11 cellular contexts compared by ENCODE assay signal in the genomic region with DNA sequence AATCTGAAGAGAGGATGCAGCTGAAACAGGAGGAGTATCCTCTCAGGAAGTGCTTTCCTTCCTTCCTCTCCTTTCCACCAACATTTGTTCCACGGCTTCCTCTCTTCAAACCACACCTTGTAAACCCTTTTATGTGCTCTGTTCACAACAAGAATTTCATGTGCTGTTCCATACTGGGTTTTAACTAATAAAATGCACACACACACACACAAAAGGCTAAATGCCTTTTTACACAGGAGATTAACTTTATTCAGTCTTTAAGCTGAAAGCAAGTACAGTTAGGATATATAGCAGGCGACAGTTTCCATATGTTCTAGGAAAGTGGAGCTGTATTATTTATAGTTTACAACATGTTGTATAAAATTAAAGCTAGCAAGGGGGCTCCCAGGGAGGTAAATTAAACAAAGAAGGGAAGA.
A peak's percentile ranks its signal among the peaks of the same experiment; 100 is the strongest.
DNase-seq lines count a peak whose midpoint lies in the region; ATAC-seq and TF ChIP-seq lines count a peak whose summit lies in the region.
"Had no signal": no experiment of that assay in that cellular context is flagged by ENCODE, and none has a peak within 500 bp of the region (broad histone marks: within the 10 kb centered on the region; RNA-seq: fewer than 3 reads in every experiment).

No MANE protein-coding gene starts in this region.

- 0 out of 2 replicates have a peak, but pooled peaks cover 4% of the 10 kb centered on the region for H3K36me3 ChIP-seq in GM23248 (ENCODE audit: low read depth)
- no peaks in the 10 kb centered on the region for H3K36me3 ChIP-seq in gastrocnemius medialis

- H3F3A ChIP-seq in GM23248 (ENCODE audit: insufficient read depth) = peaks cover 46% of the 10 kb centered on the region

- no peak for TF ChIP-seq CTCF in endothelial cell (IDR thresholded peaks at IDR 0.05; ENCODE audit: unreplicated experiment)
- no peak for TF ChIP-seq CTCF in gastrocnemius medialis (IDR thresholded peaks at IDR 0.05 in 4 of 5, conservative IDR thresholded peaks at IDR 0.05 in 1 of 5)

- no peak overlapping the region for H3K4me3 ChIP-seq in GM23248
- no peak overlapping the region for H3K4me3 ChIP-seq in gastrocnemius medialis

- H3K4me2 ChIP-seq in GM23248 (ENCODE audit: unreplicated experiment) = peak overlapping the region; percentile 96

- intact Hi-C loops in gastrocnemius medialis (cut with DNase I; ENCODE audit: low total_unique reads) = loop anchor here (2.0 to 5.0 kb wide), 5 partner anchors 41 to 461 kb away; partner anchors contain the start of gene REEP3

- no peaks in the 10 kb centered on the region for H3K79me2 ChIP-seq in GM23248 (ENCODE audit: insufficient read depth)

- H3K9me3 Mint-ChIP-seq in endothelial cell (ENCODE audit: unreplicated experiment) = no peaks in the 10 kb centered on the region
- no peaks in the 10 kb centered on the region for H3K9me3 Mint-ChIP-seq in effector memory CD8-positive, alpha-beta T cell
- H3K9me3 Mint-ChIP-seq: activated naive CD8-positive, alpha-beta T cell treated with anti-CD3 and anti-CD28 coated beads, Interleukin-2, amount 10 ng/mL, durations not matched to agents 7 days and 5 days; stimulated activated naive CD8-positive, alpha-beta T cell treated with anti-CD3 and anti-CD28 coated beads, Interleukin-15, Interleukin-2, amounts not matched to agents 100 ng/mL and 50 ng/mL, for 24 hours had no signal

- H3K4me1 ChIP-seq in GM23248 (ENCODE audit: insufficient read depth) (peaks cover 32% of the 10 kb centered on the region), gastrocnemius medialis (peaks cover 16 to 23% of the 10 kb centered on the region in 2 donors)

- peaks cover 54% of the 10 kb centered on the region for H3K4me1 Mint-ChIP-seq in endothelial cell (ENCODE audit: unreplicated experiment)
- peaks cover 12 to 16% of the 10 kb centered on the region in 2 donors for H3K4me1 Mint-ChIP-seq in effector memory CD8-positive, alpha-beta T cell (ENCODE audit: low read depth in 2 of 2)

- H3K9me2 ChIP-seq in GM23248 (ENCODE audit: insufficient read depth) = no peaks in the 10 kb centered on the region

- no peak for TF ChIP-seq POLR2A in gastrocnemius medialis (IDR thresholded peaks at IDR 0.05)

- 71 to 81% methylated on average over 2 of the region's 2 CpGs for WGBS in GM23248 (ENCODE audit: low coverage in 1 of 2, low lambda C conversion rate in 2 of 2, missing lambda C conversion rate in 2 of 2), 2 experiments

- H3K4me3 Mint-ChIP-seq in endothelial cell (ENCODE audit: unreplicated experiment) = peak overlapping the region; percentile 56
- H3K4me3 Mint-ChIP-seq in effector memory CD8-positive, alpha-beta T cell = no peak overlapping the region

- no peaks in the 10 kb centered on the region for H3K9me3 ChIP-seq in GM23248 (ENCODE audit: low read depth)
- H3K9me3 ChIP-seq in gastrocnemius medialis = no peaks in the 10 kb centered on the region

- DNase-seq in GM23248 (no peak), MV-4-11 (lab: John Stamatoyannopoulos, UW) (peak; percentile 16), endothelial cell (ENCODE audit: low spot score) (no peak), gastrocnemius medialis (no peak), HPDE6-E6E7 (ENCODE audit: extremely low spot score) (no peak), nucleus accumbens (lab: John Stamatoyannopoulos, UW) (no peak)
- DNase-seq in effector memory CD8-positive, alpha-beta T cell = no peak
- DNase-seq: activated naive CD8-positive, alpha-beta T cell treated with anti-CD3 and anti-CD28 coated beads, Interleukin-2, amount 10 ng/mL, durations not matched to agents 7 days and 5 days; foreskin keratinocyte had no signal

- H2AFZ ChIP-seq in GM23248 = peak overlapping the region; percentile 23; the same call in 1 of the 2 replicates

- no peaks in the 10 kb centered on the region for H4K20me1 ChIP-seq in GM23248 (ENCODE audit: insufficient read depth)

- H3K27me3 Mint-ChIP-seq in endothelial cell (ENCODE audit: unreplicated experiment) = peaks cover 19% of the 10 kb centered on the region
- H3K27me3 Mint-ChIP-seq in effector memory CD8-positive, alpha-beta T cell = no peaks in the 10 kb centered on the region

- no peak for ATAC-seq in gastrocnemius medialis
- no peak for ATAC-seq in GM19328 (IDR thresholded peaks at IDR 0.05; ENCODE audit: unreplicated experiment)
- no peak for ATAC-seq in effector memory CD8-positive, alpha-beta T cell (replicated peaks)
- ATAC-seq: foreskin keratinocyte had no signal

- H3K9ac ChIP-seq in GM23248 = no peak overlapping the region

- H3K27ac Mint-ChIP-seq in endothelial cell (ENCODE audit: unreplicated experiment) = peak overlapping the region; percentile 100
- H3K27ac Mint-ChIP-seq in effector memory CD8-positive, alpha-beta T cell = no peak overlapping the region

- peaks cover 3% of the 10 kb centered on the region for H3K36me3 Mint-ChIP-seq in endothelial cell (ENCODE audit: low read depth, unreplicated experiment)
- H3K36me3 Mint-ChIP-seq in effector memory CD8-positive, alpha-beta T cell (ENCODE audit: insufficient read depth) = peaks cover under 1% of the 10 kb centered on the region

- H3K27ac ChIP-seq in GM23248 (peak overlapping the region; percentile 94), gastrocnemius medialis (peak overlapping the region; percentile 94 to 99 (median 97))

- in situ Hi-C loops in GM23248 (cut with MboI) = no loop called here
- in situ Hi-C loops in gastrocnemius medialis (cut with MboI; ENCODE audit: low sequenced_read_pairs in 4 of 4) = loop anchor here in 2 of 4 donors (10.0 kb wide), 1 partner anchor 413 kb away; no protein-coding TSS in a partner anchor

- no peaks in the 10 kb centered on the region for H3K27me3 ChIP-seq in GM23248 (replicated peaks; ENCODE audit: insufficient read depth)
- no peaks in the 10 kb centered on the region for H3K27me3 ChIP-seq in gastrocnemius medialis
- H3K27me3 ChIP-seq: foreskin keratinocyte had no signal
